In genomic region chr7:129199406-129199805, GRCh38 we compare ENCODE assay signal across 36 cellular contexts. TPM values are rescaled to one million over a fixed set of nuclear protein-coding genes. Genes with fewer than 3 reads are reported as not detected.
DNase-seq lines count a peak whose midpoint lies in the region; ATAC-seq, FAIRE-seq and TF ChIP-seq lines count a peak whose summit lies in the region.
"Had no signal": no experiment of that assay in that cellular context is flagged by ENCODE, and none has a peak within 500 bp of the region (broad histone marks: within the 10 kb centered on the region; RNA-seq: fewer than 3 reads in every experiment).

No MANE protein-coding gene starts in this region.

- H3K27me3 ChIP-seq in HepG2 (ENCODE audit: control insufficient read depth in 1 of 2, insufficient read depth in 2 of 2, low read length in 2 of 2) (no peaks in the 10 kb centered on the region), right lobe of liver (no peaks in the 10 kb centered on the region), K562 (ENCODE audit: control insufficient read depth in 2 of 2, insufficient read depth in 2 of 2, low read length in 2 of 2) (peaks cover 46 to 51% of the 10 kb centered on the region in 2 experiments)
- H3K27me3 ChIP-seq: BE2C; BLaER1; BLaER1 treated with 17β-estradiol and CSF1 and Interleukin-3, amounts not matched to agents 10 nM and 100 nM had no signal

- no peak overlapping the region for H3K4me3 ChIP-seq in HepG2 (replicated peaks in 1 of 3; ENCODE audit: insufficient read depth in 1 of 3, low read depth in 2 of 3, low read length in 3 of 3)
- no peak overlapping the region for H3K4me3 ChIP-seq in right lobe of liver
- H3K4me3 ChIP-seq in HEK293 (ENCODE audit: low read depth, low read length), result no peak overlapping the region
- no peak overlapping the region for H3K4me3 ChIP-seq in K562
- H3K4me3 ChIP-seq: A549; BLaER1; BLaER1 treated with 17β-estradiol and CSF1 and Interleukin-3, amounts not matched to agents 10 nM and 100 nM had no signal

- CTCF ChIA-PET in HepG2 (lab: Yijun Ruan, JAX; ENCODE audit: low intra/inter-chr PET ratio, low total read pairs) (no interaction called here), HEK293 (lab: Yijun Ruan, JAX) (interaction anchor here (0.6 to 1.6 kb wide), 3 partner anchors 10 to 56 kb away, joined by 4 to 13 read pairs (median 4); no protein-coding TSS in a partner anchor), K562 (lab: Yijun Ruan, JAX; ENCODE audit: low intra/inter-chr PET ratio) (no interaction called here)

- H3K4me3 Mint-ChIP-seq in dendritic cell treated with granulocyte-macrophage colony-stimulating factor and Interleukin-4, amounts not matched to agents 40 ng/mL and 50 ng/mL, for 4 days, result no peak overlapping the region
- H3K4me3 Mint-ChIP-seq: B cell; CD14-positive monocyte; CD4-positive, alpha-beta memory T cell; CD4-positive, alpha-beta T cell; CD4-positive, CD25-positive, alpha-beta regulatory T cell; CD8-positive, alpha-beta memory T cell; CD8-positive, alpha-beta T cell had no signal

- no TSS peak for BruUV-seq in HepG2 (replicated peaks; lab: Mats Ljungman, UMichigan)
- BruUV-seq in K562 (replicated peaks; lab: Mats Ljungman, UMichigan), result no TSS peak

- no peak overlapping the region for H3K27ac ChIP-seq in HepG2 (ENCODE audit: extremely low read length, insufficient read depth, low read length)
- no peak overlapping the region for H3K27ac ChIP-seq in right lobe of liver
- H3K27ac ChIP-seq in HEK293 (ENCODE audit: extremely low read depth, low read depth, low read length), result no peak overlapping the region
- no peak overlapping the region for H3K27ac ChIP-seq in K562 (ENCODE audit: extremely low read depth, low read depth, low read length)
- H3K27ac ChIP-seq: 22Rv1; A549; BLaER1; BLaER1 treated with 17β-estradiol and CSF1 and Interleukin-3, amounts not matched to agents 10 nM and 100 nM; C4-2B had no signal

- ATAC-seq in HepG2 (no peak), right lobe of liver (no peak), K562 (no peak)
- no peak for ATAC-seq in activated CD4-positive, CD25-positive, alpha-beta regulatory T cell treated with anti-CD3 and anti-CD28 coated beads, Interleukin-2, amount 50 U/mL, for 24 hours
- ATAC-seq: A549; CD8-positive, alpha-beta T cell had no signal

- H3K36me3 ChIP-seq in HepG2 (replicated peaks in 1 of 2; ENCODE audit: control insufficient read depth in 1 of 2, insufficient read depth in 2 of 2, low read length in 2 of 2) (peaks cover 0 to 5% of the 10 kb centered on the region in 2 experiments; a peak in 2 of 5 replicates), right lobe of liver (no peaks in the 10 kb centered on the region), HEK293 (ENCODE audit: control insufficient read depth in 2 of 2, insufficient read depth in 1 of 2, low read length in 2 of 2) (peaks cover 0 to 4% of the 10 kb centered on the region in 2 experiments; a peak in 2 of 3 replicates), K562 (ENCODE audit: control insufficient read depth, insufficient read depth, low read length) (no peaks in the 10 kb centered on the region)
- H3K36me3 ChIP-seq: BE2C had no signal

- no peaks in the 10 kb centered on the region for H3K9me3 Mint-ChIP-seq in dendritic cell treated with granulocyte-macrophage colony-stimulating factor and Interleukin-4, amounts not matched to agents 40 ng/mL and 50 ng/mL, for 4 days
- H3K9me3 Mint-ChIP-seq: CD4-positive, alpha-beta memory T cell; CD4-positive, alpha-beta T cell; CD8-positive, alpha-beta memory T cell; CD8-positive, alpha-beta T cell had no signal

- H3K79me2 ChIP-seq in HepG2 (ENCODE audit: insufficient read depth, low read length) (peaks cover 17% of the 10 kb centered on the region), K562 (ENCODE audit: control insufficient read depth, insufficient read depth, low read length) (no peaks in the 10 kb centered on the region)

- no peaks in the 10 kb centered on the region for H3K27me3 Mint-ChIP-seq in dendritic cell treated with granulocyte-macrophage colony-stimulating factor and Interleukin-4, amounts not matched to agents 40 ng/mL and 50 ng/mL, for 4 days
- H3K27me3 Mint-ChIP-seq: B cell had no signal

- POLR2A ChIA-PET in HepG2 (lab: Yijun Ruan, JAX) (interaction anchor here (0.9 kb wide), 1 partner anchor 10 kb away, joined by 3 read pairs; no protein-coding TSS in a partner anchor), HEK293 (lab: Yijun Ruan, JAX) (no interaction called here), K562 (lab: Yijun Ruan, JAX) (interaction anchor here (0.7 kb wide), 1 partner anchor 40 kb away, joined by 3 read pairs; no protein-coding TSS in a partner anchor)

- no peak overlapping the region for H2AFZ ChIP-seq in HepG2 (ENCODE audit: low read length)
- H2AFZ ChIP-seq in K562 (ENCODE audit: low read depth, low read length), result no peak overlapping the region

- peaks cover 21% of the 10 kb centered on the region for H3K4me1 Mint-ChIP-seq in dendritic cell treated with granulocyte-macrophage colony-stimulating factor and Interleukin-4, amounts not matched to agents 40 ng/mL and 50 ng/mL, for 4 days (ENCODE audit: low read depth)
- H3K4me1 Mint-ChIP-seq: CD4-positive, alpha-beta memory T cell; CD4-positive, CD25-positive, alpha-beta regulatory T cell; CD8-positive, alpha-beta memory T cell had no signal

- no peaks in the 10 kb centered on the region for H3K9me1 ChIP-seq in K562 (ENCODE audit: control insufficient read depth, insufficient read depth, low read length)

- H3K4me2 ChIP-seq in HepG2 (ENCODE audit: low read depth, low read length) (no peak overlapping the region), K562 (ENCODE audit: insufficient read depth, low read length) (no peak overlapping the region)
- H3K4me2 ChIP-seq: A549; BLaER1; BLaER1 treated with 17β-estradiol and CSF1 and Interleukin-3, amounts not matched to agents 10 nM and 100 nM had no signal

- no peak for TF ChIP-seq CTCF in HepG2 (CRISPR knock-in tag; IDR thresholded peaks at IDR 0.05)
- no peak for TF ChIP-seq CTCF in right lobe of liver (IDR thresholded peaks at IDR 0.05)
- no peak for TF ChIP-seq CTCF in HEK293 (tag by site-specific recombination; IDR thresholded peaks at IDR 0.05)
- TF ChIP-seq CTCF in K562 (IDR thresholded peaks at IDR 0.05 in 2 of 3, conservative IDR thresholded peaks at IDR 0.05 in 1 of 3; ENCODE audit: insufficient read depth in 2 of 3, low read depth in 1 of 3, low read length in 3 of 3), result no peak

- FAIRE-seq in HepG2 (lab: Jason Lieb, UNC) (no peak), K562 (lab: Jason Lieb, UNC) (no peak)
- FAIRE-seq: A204.1, A549, D721Med had no signal

- WGBS in HepG2 (ENCODE audit: low lambda C conversion rate), result 98% methylated on average over 4 of the region's 4 CpGs
- WGBS in right lobe of liver (ENCODE audit: insufficient coverage, low coverage, low lambda C conversion rate, missing lambda C conversion rate), result 84% methylated on average over 4 of the region's 4 CpGs
- WGBS in K562 (ENCODE audit: insufficient coverage, low coverage, missing lambda C conversion rate), result 0% methylated on average over 4 of the region's 4 CpGs

- in situ Hi-C loops in HepG2 (cut with HindIII; ENCODE audit: extremely low pct_ligation_motif_present, low pct_unique_long_range_greater_than_20kb), result no loop called here
- in situ Hi-C loops in K562 (cut with MboI), result no loop called here

- TF ChIP-seq RAD21 in HepG2 (CRISPR knock-in tag; IDR thresholded peaks at IDR 0.05), result no peak
- no peak for TF ChIP-seq RAD21 in K562 (CRISPR knock-in tag; conservative IDR thresholded peaks at IDR 0.05 in 1 of 2, IDR thresholded peaks at IDR 0.05 in 1 of 2)

- TF ChIP-seq EP300 in HepG2 (IDR thresholded peaks at IDR 0.05; ENCODE audit: low read depth in 2 of 2, low read length in 2 of 2) (no peak), HepG2 (CRISPR knock-in tag; IDR thresholded peaks at IDR 0.05; ENCODE audit: borderline replicate concordance) (no peak), K562 (IDR thresholded peaks at IDR 0.05; ENCODE audit: low read length) (no peak)

- H3K27ac Mint-ChIP-seq in dendritic cell treated with granulocyte-macrophage colony-stimulating factor and Interleukin-4, amounts not matched to agents 40 ng/mL and 50 ng/mL, for 4 days, result peak overlapping the region; percentile 50
- H3K27ac Mint-ChIP-seq: B cell; CD14-positive monocyte; CD4-positive, alpha-beta memory T cell; CD4-positive, alpha-beta T cell; CD4-positive, CD25-positive, alpha-beta regulatory T cell; CD8-positive, alpha-beta memory T cell; CD8-positive, alpha-beta T cell had no signal

- no peaks in the 10 kb centered on the region for H3K36me3 Mint-ChIP-seq in dendritic cell treated with granulocyte-macrophage colony-stimulating factor and Interleukin-4, amounts not matched to agents 40 ng/mL and 50 ng/mL, for 4 days (ENCODE audit: low read depth)
- H3K36me3 Mint-ChIP-seq: CD14-positive monocyte; CD4-positive, alpha-beta memory T cell; CD4-positive, CD25-positive, alpha-beta regulatory T cell; CD8-positive, alpha-beta memory T cell; CD8-positive, alpha-beta T cell had no signal

- DNase-seq in HepG2 (ENCODE audit: low spot score) (no peak), right lobe of liver (no peak), K562 (ENCODE audit: extremely low read depth in 1 of 4, low spot score in 3 of 4) (no peak), DMS79 (lab: John Stamatoyannopoulos, UW) (no peak)
- DNase-seq in stimulated activated CD4-positive, alpha-beta T cell treated with anti-CD3 and anti-CD28 coated beads, Interleukin-4, amount 100 ng/mL, for 1 hour, result no peak
- DNase-seq: 8988T; ACHN; AML-193; BE2C; C1 segment of cervical spinal cord; Caco-2; Calu3; CD4-positive, alpha-beta memory T cell; CD4-positive, alpha-beta T cell; CD4-positive, CD25-positive, alpha-beta regulatory T cell; CD8-positive, alpha-beta memory T cell; CD8-positive, alpha-beta T cell; COR-L47; DMS 273 treated with DMSO at 0.1 percent for 48 hours; DMS153; DMS53; DMS79 treated with DMSO at 0.1 percent for 48 hours; DND-41; EL had no signal

- H4K20me1 ChIP-seq in HepG2 (ENCODE audit: insufficient read depth, low read length) (no peaks in the 10 kb centered on the region), K562 (replicated peaks; ENCODE audit: control insufficient read depth, insufficient read depth, low read length) (no peaks in the 10 kb centered on the region)

- no peak for TF ChIP-seq POLR2A in HepG2 (IDR thresholded peaks at IDR 0.05; ENCODE audit: insufficient read depth in 1 of 2, low read depth in 2 of 2, low read length in 2 of 2)
- no peak for TF ChIP-seq POLR2A in right lobe of liver (IDR thresholded peaks at IDR 0.05)
- TF ChIP-seq POLR2A in K562 (conservative IDR thresholded peaks at IDR 0.05), result no peak

- no peak overlapping the region for H3K9ac ChIP-seq in HepG2 (ENCODE audit: insufficient read depth, low read depth, low read length)
- H3K9ac ChIP-seq in K562 (ENCODE audit: insufficient read depth in 1 of 2, low read depth in 2 of 2, low read length in 2 of 2), result no peak overlapping the region
- H3K9ac ChIP-seq: BLaER1; BLaER1 treated with 17β-estradiol and CSF1 and Interleukin-3, amounts not matched to agents 10 nM and 100 nM had no signal

- intact Hi-C loops in HepG2 (cut with micrococcal nuclease; ENCODE audit: unreplicated experiment), result no loop called here
- intact Hi-C loops in right lobe of liver (cut with DNase I), result no loop called here
- intact Hi-C loops in K562 (cut with micrococcal nuclease), result no loop called here
- intact Hi-C loops in dendritic cell treated with granulocyte-macrophage colony-stimulating factor and Interleukin-4, amounts not matched to agents 40 ng/mL and 50 ng/mL, for 4 days (cut with micrococcal nuclease), result no loop called here

- H3K9me3 ChIP-seq in HepG2 (ENCODE audit: low read length) (no peaks in the 10 kb centered on the region), right lobe of liver (no peaks in the 10 kb centered on the region), HEK293 (ENCODE audit: control insufficient read depth, insufficient read depth, low read depth, low read length) (no peaks in the 10 kb centered on the region), K562 (replicated peaks; ENCODE audit: control insufficient read depth, insufficient read depth, low read depth, low read length) (no peaks in the 10 kb centered on the region)
- H3K9me3 ChIP-seq: A549, BE2C, Caco-2 had no signal

- H3K4me1 ChIP-seq in HepG2 (ENCODE audit: insufficient read depth, low read length), result peaks cover 40% of the 10 kb centered on the region
- H3K4me1 ChIP-seq in right lobe of liver, result peaks cover 0 to 30% (median 12%) of the 10 kb centered on the region in 4 donors
- H3K4me1 ChIP-seq in HEK293 (ENCODE audit: control insufficient read depth, insufficient read depth, low read length), result no peaks in the 10 kb centered on the region
- peaks cover 0 to 4% of the 10 kb centered on the region in 2 experiments; a peak in 1 of 5 replicates for H3K4me1 ChIP-seq in K562 (replicated peaks in 1 of 2; ENCODE audit: control insufficient read depth in 2 of 2, insufficient read depth in 2 of 2, low read length in 2 of 2)
- H3K4me1 ChIP-seq: A549, BE2C, BLaER1, Caco-2 had no signal

RNA-seq across cellular contexts. Expression of gene SMO, which starts 11.0 kb away (rescaled TPM):
- 22.1 and 32.3 TPM in 2 replicates for total RNA-seq in HepG2 (2016; rRNA removed; fragmentation: Illumina TruSeq; extraction: Trizol)
- 72.0 and 77.5 TPM in 2 replicates for total RNA-seq in HepG2 (2016; cell fraction: cytosol; rRNA removed; fragmentation: Illumina TruSeq; extraction: Trizol; ENCODE audit: low read depth)
- 22.7 and 33.9 TPM in 2 replicates for total RNA-seq in HepG2 (2016; cell fraction: insoluble cytoplasmic fraction; rRNA removed; fragmentation: Illumina TruSeq; extraction: Trizol)
- 37.3 and 38.5 TPM in 2 replicates for total RNA-seq in HepG2 (2016; cell fraction: membrane; rRNA removed; fragmentation: Illumina TruSeq; extraction: Trizol)
- 26.1 and 28.3 TPM in 2 replicates for total RNA-seq in HepG2 (2016; cell fraction: nucleus; rRNA removed; fragmentation: Illumina TruSeq; extraction: Trizol)
- 23.8 and 30.7 TPM in 2 replicates for polyA plus RNA-seq in HepG2 (2011; rRNA removed)
- polyA plus RNA-seq in HepG2 (2011; cell fraction: cytosol; rRNA removed), result 21.9 and 24.2 TPM in 2 replicates
- 68.3 and 80.4 TPM in 2 replicates for polyA plus RNA-seq in HepG2 (2011; cell fraction: nucleus; rRNA removed)
- 19.4 and 20.7 TPM in 2 replicates for polyA plus RNA-seq in HepG2 (2012)
- 4.1 and 4.4 TPM in 2 replicates for polyA plus RNA-seq in HepG2 (2016; cell fraction: cytosol; fragmentation: Illumina TruSeq; extraction: Trizol; ENCODE audit: low read depth)
- 22.5 and 25.2 TPM in 2 replicates for polyA plus RNA-seq in HepG2 (2016; cell fraction: insoluble cytoplasmic fraction; fragmentation: Illumina TruSeq; extraction: Trizol; ENCODE audit: low read depth)
- 14.8 and 15.2 TPM in 2 replicates for polyA plus RNA-seq in HepG2 (2016; cell fraction: membrane; fragmentation: Illumina TruSeq; extraction: Trizol; ENCODE audit: low read depth)
- 63.0 and 65.6 TPM in 2 replicates for polyA plus RNA-seq in HepG2 (2016; cell fraction: nucleus; fragmentation: Illumina TruSeq; extraction: Trizol; ENCODE audit: insufficient read depth, low read depth)
- polyA minus RNA-seq in HepG2 (2011; rRNA and poly(A)+ RNA removed; ENCODE audit: low replicate concordance), result 0.07 and 139 TPM in 2 replicates
- 31.4 and 35.0 TPM in 2 replicates for polyA minus RNA-seq in HepG2 (2011; cell fraction: cytosol; rRNA and poly(A)+ RNA removed)
- 12.0 and 20.4 TPM in 2 replicates for polyA minus RNA-seq in HepG2 (2011; cell fraction: nucleus; rRNA and poly(A)+ RNA removed)
- total RNA-seq in right lobe of liver, result 10 to 100 TPM in 4 of 6 experiments, 1 to 10 TPM in 2; 6.4 to 21.2 (median 12.1) TPM
- total RNA-seq in K562 (2011; cell fraction: chromatin; rRNA removed; ENCODE audit: low replicate concordance), result 0.60 TPM in 1 of 2 replicates, not detected in the other
- total RNA-seq in K562 (2011; cell fraction: nucleolus; rRNA removed), result 0.39 and 0.67 TPM in 2 replicates
- total RNA-seq in K562 (2011; cell fraction: nucleoplasm; rRNA removed), result 1.2 TPM in 1 of 2 replicates, not detected in the other
- total RNA-seq in K562 (2014; rRNA removed), result 0.05 TPM in 1 of 2 replicates, not detected in the other
- total RNA-seq in K562 (2014; rRNA removed; fragmentation: Illumina TruSeq; extraction: Trizol), result not detected in 2 replicates
- not detected in 2 replicates for total RNA-seq in K562 (2015; rRNA removed; fragmentation: Illumina TruSeq; extraction: Trizol)
- total RNA-seq in K562 (2021), result 0.07 and 0.13 TPM in 2 replicates
- 0.10 and 0.11 TPM in 2 replicates for polyA plus RNA-seq in K562 (2011; rRNA removed)
- 0.10 and 0.24 TPM in 2 replicates for polyA plus RNA-seq in K562 (2011; cell fraction: cytosol; rRNA removed)
- polyA plus RNA-seq in K562 (2011; cell fraction: nucleus; rRNA removed), result 0.41 and 0.91 TPM in 2 replicates
- not detected in 2 replicates for polyA plus RNA-seq in K562 (2012)
- polyA plus RNA-seq in K562 (2014; fragmentation: Illumina TruSeq; extraction: Trizol), result not detected in 2 replicates
- polyA plus RNA-seq in K562 (2014; fragmentation: Nextera tagmentation; extraction: Ambion mirVana), result not detected
- 0.11 TPM in 1 of 2 replicates, not detected in the other for polyA plus RNA-seq in K562 (2014; rRNA removed)
- 0.07 and 0.24 TPM in 2 replicates for polyA minus RNA-seq in K562 (2011; rRNA and poly(A)+ RNA removed)
- not detected in 2 replicates for polyA minus RNA-seq in K562 (2011; cell fraction: cytosol; rRNA and poly(A)+ RNA removed)
- polyA minus RNA-seq in K562 (2011; cell fraction: nucleus; rRNA and poly(A)+ RNA removed), result 0.11 TPM in 1 of 2 replicates, not detected in the other
- total RNA-seq: CD4-positive, alpha-beta memory T cell; CD4-positive, alpha-beta T cell; CD8-positive, alpha-beta T cell had no signal
- polyA plus RNA-seq: CD14-positive monocyte; CD4-positive, alpha-beta memory T cell; CD4-positive, CD25-positive, alpha-beta regulatory T cell; CD8-positive, alpha-beta memory T cell had no signal

RNA-seq across cellular contexts. Expression of gene AHCYL2, which starts 25.4 kb away (rescaled TPM):
- total RNA-seq in HepG2 (2016; rRNA removed; fragmentation: Illumina TruSeq; extraction: Trizol), result 9.5 and 12.9 TPM in 2 replicates
- total RNA-seq in HepG2 (2016; cell fraction: cytosol; rRNA removed; fragmentation: Illumina TruSeq; extraction: Trizol; ENCODE audit: low read depth), result 4.4 and 6.0 TPM in 2 replicates
- total RNA-seq in HepG2 (2016; cell fraction: insoluble cytoplasmic fraction; rRNA removed; fragmentation: Illumina TruSeq; extraction: Trizol), result 10.6 and 14.1 TPM in 2 replicates
- total RNA-seq in HepG2 (2016; cell fraction: membrane; rRNA removed; fragmentation: Illumina TruSeq; extraction: Trizol), result 4.9 and 5.6 TPM in 2 replicates
- 13.2 and 15.2 TPM in 2 replicates for total RNA-seq in HepG2 (2016; cell fraction: nucleus; rRNA removed; fragmentation: Illumina TruSeq; extraction: Trizol)
- 12.5 and 14.7 TPM in 2 replicates for polyA plus RNA-seq in HepG2 (2011; rRNA removed)
- 7.5 and 10.5 TPM in 2 replicates for polyA plus RNA-seq in HepG2 (2011; cell fraction: cytosol; rRNA removed)
- 11.3 TPM in 2 replicates for polyA plus RNA-seq in HepG2 (2011; cell fraction: nucleus; rRNA removed)
- 8.1 and 8.5 TPM in 2 replicates for polyA plus RNA-seq in HepG2 (2012)
- polyA plus RNA-seq in HepG2 (2016; cell fraction: cytosol; fragmentation: Illumina TruSeq; extraction: Trizol; ENCODE audit: low read depth), result 1.0 and 1.3 TPM in 2 replicates
- 9.3 and 10.0 TPM in 2 replicates for polyA plus RNA-seq in HepG2 (2016; cell fraction: insoluble cytoplasmic fraction; fragmentation: Illumina TruSeq; extraction: Trizol; ENCODE audit: low read depth)
- 2.6 TPM in 2 replicates for polyA plus RNA-seq in HepG2 (2016; cell fraction: membrane; fragmentation: Illumina TruSeq; extraction: Trizol; ENCODE audit: low read depth)
- polyA plus RNA-seq in HepG2 (2016; cell fraction: nucleus; fragmentation: Illumina TruSeq; extraction: Trizol; ENCODE audit: insufficient read depth, low read depth), result 16.2 and 18.7 TPM in 2 replicates
- 30.7 and 36.9 TPM in 2 replicates for polyA minus RNA-seq in HepG2 (2011; rRNA and poly(A)+ RNA removed; ENCODE audit: low replicate concordance)
- 12.8 and 15.4 TPM in 2 replicates for polyA minus RNA-seq in HepG2 (2011; cell fraction: cytosol; rRNA and poly(A)+ RNA removed)
- 9.8 and 14.9 TPM in 2 replicates for polyA minus RNA-seq in HepG2 (2011; cell fraction: nucleus; rRNA and poly(A)+ RNA removed)
- total RNA-seq in right lobe of liver, result 1 to 10 TPM; 6.1 to 9.3 (median 8.0) TPM
- 11.5 and 16.6 TPM in 2 replicates for total RNA-seq in K562 (2011; cell fraction: chromatin; rRNA removed; ENCODE audit: low replicate concordance)
- 3.7 and 4.3 TPM in 2 replicates for total RNA-seq in K562 (2011; cell fraction: nucleolus; rRNA removed)
- 7.0 and 11.6 TPM in 2 replicates for total RNA-seq in K562 (2011; cell fraction: nucleoplasm; rRNA removed)
- 3.1 and 3.7 TPM in 2 replicates for total RNA-seq in K562 (2014; rRNA removed)
- total RNA-seq in K562 (2014; rRNA removed; fragmentation: Illumina TruSeq; extraction: Trizol), result 5.2 TPM in 2 replicates
- 5.5 and 6.8 TPM in 2 replicates for total RNA-seq in K562 (2015; rRNA removed; fragmentation: Illumina TruSeq; extraction: Trizol)
- total RNA-seq in K562 (2021), result 5.2 and 5.5 TPM in 2 replicates
- polyA plus RNA-seq in K562 (2011; rRNA removed), result 10.5 and 10.8 TPM in 2 replicates
- 4.5 and 8.6 TPM in 2 replicates for polyA plus RNA-seq in K562 (2011; cell fraction: cytosol; rRNA removed)
- polyA plus RNA-seq in K562 (2011; cell fraction: nucleus; rRNA removed), result 10.3 and 13.9 TPM in 2 replicates
- 4.9 and 7.6 TPM in 2 replicates for polyA plus RNA-seq in K562 (2012)
- 4.8 and 6.2 TPM in 2 replicates for polyA plus RNA-seq in K562 (2014; fragmentation: Illumina TruSeq; extraction: Trizol)
- 1 to 10 TPM in 1 of 2 experiments, under 1 TPM in 1; 0.93 to 2.0 TPM for polyA plus RNA-seq in K562 (2014; fragmentation: Nextera tagmentation; extraction: Ambion mirVana)
- 4.3 and 5.6 TPM in 2 replicates for polyA plus RNA-seq in K562 (2014; rRNA removed)
- 17.9 and 25.5 TPM in 2 replicates for polyA minus RNA-seq in K562 (2011; rRNA and poly(A)+ RNA removed)
- 5.7 and 7.6 TPM in 2 replicates for polyA minus RNA-seq in K562 (2011; cell fraction: cytosol; rRNA and poly(A)+ RNA removed)
- 3.4 and 8.2 TPM in 2 replicates for polyA minus RNA-seq in K562 (2011; cell fraction: nucleus; rRNA and poly(A)+ RNA removed)

RNA-seq across cellular contexts. Expression of gene TSPAN33, which starts 54.9 kb away (rescaled TPM):
- 12.9 and 15.3 TPM in 2 replicates for total RNA-seq in HepG2 (2016; rRNA removed; fragmentation: Illumina TruSeq; extraction: Trizol)
- 15.1 and 19.5 TPM in 2 replicates for total RNA-seq in HepG2 (2016; cell fraction: cytosol; rRNA removed; fragmentation: Illumina TruSeq; extraction: Trizol; ENCODE audit: low read depth)
- 10.8 and 14.4 TPM in 2 replicates for total RNA-seq in HepG2 (2016; cell fraction: insoluble cytoplasmic fraction; rRNA removed; fragmentation: Illumina TruSeq; extraction: Trizol)
- 32.7 and 34.3 TPM in 2 replicates for total RNA-seq in HepG2 (2016; cell fraction: membrane; rRNA removed; fragmentation: Illumina TruSeq; extraction: Trizol)
- total RNA-seq in HepG2 (2016; cell fraction: nucleus; rRNA removed; fragmentation: Illumina TruSeq; extraction: Trizol), result 8.1 and 9.4 TPM in 2 replicates
- polyA plus RNA-seq in HepG2 (2011; rRNA removed), result 16.5 and 18.2 TPM in 2 replicates
- 19.8 and 23.3 TPM in 2 replicates for polyA plus RNA-seq in HepG2 (2011; cell fraction: cytosol; rRNA removed)
- polyA plus RNA-seq in HepG2 (2011; cell fraction: nucleus; rRNA removed), result 8.5 and 9.9 TPM in 2 replicates
- 10.1 and 13.3 TPM in 2 replicates for polyA plus RNA-seq in HepG2 (2012)
- polyA plus RNA-seq in HepG2 (2016; cell fraction: cytosol; fragmentation: Illumina TruSeq; extraction: Trizol; ENCODE audit: low read depth), result 23.0 and 28.4 TPM in 2 replicates
- polyA plus RNA-seq in HepG2 (2016; cell fraction: insoluble cytoplasmic fraction; fragmentation: Illumina TruSeq; extraction: Trizol; ENCODE audit: low read depth), result 13.0 and 14.1 TPM in 2 replicates
- 35.6 and 37.4 TPM in 2 replicates for polyA plus RNA-seq in HepG2 (2016; cell fraction: membrane; fragmentation: Illumina TruSeq; extraction: Trizol; ENCODE audit: low read depth)
- polyA plus RNA-seq in HepG2 (2016; cell fraction: nucleus; fragmentation: Illumina TruSeq; extraction: Trizol; ENCODE audit: insufficient read depth, low read depth), result 15.5 and 18.6 TPM in 2 replicates
- 9.5 and 35.1 TPM in 2 replicates for polyA minus RNA-seq in HepG2 (2011; rRNA and poly(A)+ RNA removed; ENCODE audit: low replicate concordance)
- 9.1 and 9.7 TPM in 2 replicates for polyA minus RNA-seq in HepG2 (2011; cell fraction: cytosol; rRNA and poly(A)+ RNA removed)
- 7.2 and 10.4 TPM in 2 replicates for polyA minus RNA-seq in HepG2 (2011; cell fraction: nucleus; rRNA and poly(A)+ RNA removed)
- 10 to 100 TPM in 5 of 6 experiments, 1 to 10 TPM in 1; 9.0 to 34.1 (median 23.2) TPM for total RNA-seq in right lobe of liver
- 1.5 and 3.2 TPM in 2 replicates for total RNA-seq in K562 (2011; cell fraction: chromatin; rRNA removed; ENCODE audit: low replicate concordance)
- total RNA-seq in K562 (2011; cell fraction: nucleolus; rRNA removed), result 1.3 and 3.2 TPM in 2 replicates
- 2.9 and 3.9 TPM in 2 replicates for total RNA-seq in K562 (2011; cell fraction: nucleoplasm; rRNA removed)
- 0.20 and 0.23 TPM in 2 replicates for total RNA-seq in K562 (2014; rRNA removed)
- total RNA-seq in K562 (2014; rRNA removed; fragmentation: Illumina TruSeq; extraction: Trizol), result 0.19 and 0.25 TPM in 2 replicates
- not detected in 2 replicates for total RNA-seq in K562 (2015; rRNA removed; fragmentation: Illumina TruSeq; extraction: Trizol)
- 0.27 and 0.76 TPM in 2 replicates for total RNA-seq in K562 (2021)
- polyA plus RNA-seq in K562 (2011; rRNA removed), result 1.2 and 1.5 TPM in 2 replicates
- 1.6 and 1.7 TPM in 2 replicates for polyA plus RNA-seq in K562 (2011; cell fraction: cytosol; rRNA removed)
- 1.3 and 1.6 TPM in 2 replicates for polyA plus RNA-seq in K562 (2011; cell fraction: nucleus; rRNA removed)
- polyA plus RNA-seq in K562 (2012), result 0.16 and 0.30 TPM in 2 replicates
- polyA plus RNA-seq in K562 (2014; fragmentation: Illumina TruSeq; extraction: Trizol), result 0.21 and 0.42 TPM in 2 replicates
- polyA plus RNA-seq in K562 (2014; fragmentation: Nextera tagmentation; extraction: Ambion mirVana), result under 1 TPM in 1 of 2 experiments, not detected in 1; 0.03 TPM
- polyA plus RNA-seq in K562 (2014; rRNA removed), result 0.19 TPM in 1 of 2 replicates, not detected in the other
- 1.1 and 1.6 TPM in 2 replicates for polyA minus RNA-seq in K562 (2011; rRNA and poly(A)+ RNA removed)
- 1.2 and 1.3 TPM in 2 replicates for polyA minus RNA-seq in K562 (2011; cell fraction: cytosol; rRNA and poly(A)+ RNA removed)
- 0.54 and 1.2 TPM in 2 replicates for polyA minus RNA-seq in K562 (2011; cell fraction: nucleus; rRNA and poly(A)+ RNA removed)

Comparison
In these comparisons a context has a peak if more than half of its experiments do, and no peak if none do; other contexts are left out.
1. Of the 241 proteins assayed by ChIP-seq in both HepG2 and K562: peak only in HepG2: none; only in K562: ZNF121; in both: none; in neither: 240.